1 cellular context compared by ENCODE assay signal in genomic region chr14:89249972-89250371, GRCh38.
TF ChIP-seq lines count a peak whose summit lies in the region.

No MANE protein-coding gene starts in this region.

TF ChIP-seq in GM23338, 12 proteins besides CTCF, POLR2A, EP300 and RAD21 (continued from another document):
- TF ChIP-seq ZNF462 (CRISPR knock-in tag; IDR thresholded peaks at IDR 0.05) = no peak
